Comparison of ENCODE assay signal across 1 cellular context in genomic region chr3:194112120-194113106, GRCh38.
TF ChIP-seq lines count a peak whose summit lies in the region.

No MANE protein-coding gene starts in this region.

TF ChIP-seq in HEK293, 187 proteins besides CTCF, POLR2A, EP300 and RAD21 (continued from another document):
- TF ChIP-seq ZSCAN5A (tag by site-specific recombination; IDR thresholded peaks at IDR 0.05), result no peak
- TF ChIP-seq GLIS2 (tag by site-specific recombination; IDR thresholded peaks at IDR 0.05), result no peak
- no peak for TF ChIP-seq ZNF518A (tag by site-specific recombination; conservative IDR thresholded peaks at IDR 0.05; ENCODE audit: low read depth)
- TF ChIP-seq ZBTB17 (tag by site-specific recombination; IDR thresholded peaks at IDR 0.05), result peak; percentile 86
- no peak for TF ChIP-seq ZNF791 (tag by site-specific recombination; IDR thresholded peaks at IDR 0.05)
- TF ChIP-seq OVOL3 (tag by site-specific recombination; IDR thresholded peaks at IDR 0.05), result no peak
- no peak for TF ChIP-seq ZSCAN30 (tag by site-specific recombination; IDR thresholded peaks at IDR 0.05)
- TF ChIP-seq ZBTB11 (tag by site-specific recombination; conservative IDR thresholded peaks at IDR 0.05; ENCODE audit: low read depth), result no peak
- peak; percentile 25; the same call in 1 of the 2 replicates for TF ChIP-seq ZFP69B (tag by site-specific recombination; IDR thresholded peaks at IDR 0.05)
- TF ChIP-seq ZNF692 (tag by site-specific recombination; IDR thresholded peaks at IDR 0.05), result no peak
- TF ChIP-seq ZNF768 (tag by site-specific recombination; IDR thresholded peaks at IDR 0.05), result no peak
